1 cellular context compared by ENCODE assay signal in the genomic region with DNA sequence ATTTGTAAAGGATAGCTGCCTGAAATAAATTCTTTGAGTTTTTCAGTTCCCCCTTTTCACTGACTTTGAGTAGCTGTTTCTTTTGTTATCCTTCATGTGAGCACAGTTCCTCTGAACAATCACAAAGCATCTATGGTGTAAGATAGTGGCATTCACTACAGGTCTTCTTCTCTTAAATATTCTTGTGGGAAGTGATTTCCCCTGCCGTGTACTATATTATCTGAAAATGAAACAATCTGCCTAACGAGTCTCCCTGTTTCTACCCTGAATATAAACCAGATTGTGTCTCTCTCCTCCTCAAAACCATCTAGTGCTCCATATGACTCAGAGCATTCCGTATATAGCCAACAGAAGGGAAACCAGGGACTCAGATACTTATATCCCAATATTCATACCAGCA.
TF ChIP-seq lines count a peak whose summit lies in the region.

No MANE protein-coding gene starts in this region.

TF ChIP-seq in GM12878, 131 proteins besides CTCF, POLR2A, EP300 and RAD21 (continued from another document):
- TF ChIP-seq, protein P1, sequence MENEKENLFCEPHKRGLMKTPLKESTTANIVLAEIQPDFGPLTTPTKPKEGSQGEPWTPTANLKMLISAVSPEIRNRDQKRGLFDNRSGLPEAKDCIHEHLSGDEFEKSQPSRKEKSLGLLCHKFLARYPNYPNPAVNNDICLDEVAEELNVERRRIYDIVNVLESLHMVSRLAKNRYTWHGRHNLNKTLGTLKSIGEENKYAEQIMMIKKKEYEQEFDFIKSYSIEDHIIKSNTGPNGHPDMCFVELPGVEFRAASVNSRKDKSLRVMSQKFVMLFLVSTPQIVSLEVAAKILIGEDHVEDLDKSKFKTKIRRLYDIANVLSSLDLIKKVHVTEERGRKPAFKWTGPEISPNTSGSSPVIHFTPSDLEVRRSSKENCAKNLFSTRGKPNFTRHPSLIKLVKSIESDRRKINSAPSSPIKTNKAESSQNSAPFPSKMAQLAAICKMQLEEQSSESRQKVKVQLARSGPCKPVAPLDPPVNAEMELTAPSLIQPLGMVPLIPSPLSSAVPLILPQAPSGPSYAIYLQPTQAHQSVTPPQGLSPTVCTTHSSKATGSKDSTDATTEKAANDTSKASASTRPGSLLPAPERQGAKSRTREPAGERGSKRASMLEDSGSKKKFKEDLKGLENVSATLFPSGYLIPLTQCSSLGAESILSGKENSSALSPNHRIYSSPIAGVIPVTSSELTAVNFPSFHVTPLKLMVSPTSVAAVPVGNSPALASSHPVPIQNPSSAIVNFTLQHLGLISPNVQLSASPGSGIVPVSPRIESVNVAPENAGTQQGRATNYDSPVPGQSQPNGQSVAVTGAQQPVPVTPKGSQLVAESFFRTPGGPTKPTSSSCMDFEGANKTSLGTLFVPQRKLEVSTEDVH (IDR thresholded peaks at IDR 0.05; ENCODE audit: low read depth, partially characterized antibody): no peak
- peak; percentile 46 for TF ChIP-seq MEF2B (IDR thresholded peaks at IDR 0.05; ENCODE audit: partially characterized antibody, poor library complexity, severe bottlenecking)
- TF ChIP-seq, protein P2, sequence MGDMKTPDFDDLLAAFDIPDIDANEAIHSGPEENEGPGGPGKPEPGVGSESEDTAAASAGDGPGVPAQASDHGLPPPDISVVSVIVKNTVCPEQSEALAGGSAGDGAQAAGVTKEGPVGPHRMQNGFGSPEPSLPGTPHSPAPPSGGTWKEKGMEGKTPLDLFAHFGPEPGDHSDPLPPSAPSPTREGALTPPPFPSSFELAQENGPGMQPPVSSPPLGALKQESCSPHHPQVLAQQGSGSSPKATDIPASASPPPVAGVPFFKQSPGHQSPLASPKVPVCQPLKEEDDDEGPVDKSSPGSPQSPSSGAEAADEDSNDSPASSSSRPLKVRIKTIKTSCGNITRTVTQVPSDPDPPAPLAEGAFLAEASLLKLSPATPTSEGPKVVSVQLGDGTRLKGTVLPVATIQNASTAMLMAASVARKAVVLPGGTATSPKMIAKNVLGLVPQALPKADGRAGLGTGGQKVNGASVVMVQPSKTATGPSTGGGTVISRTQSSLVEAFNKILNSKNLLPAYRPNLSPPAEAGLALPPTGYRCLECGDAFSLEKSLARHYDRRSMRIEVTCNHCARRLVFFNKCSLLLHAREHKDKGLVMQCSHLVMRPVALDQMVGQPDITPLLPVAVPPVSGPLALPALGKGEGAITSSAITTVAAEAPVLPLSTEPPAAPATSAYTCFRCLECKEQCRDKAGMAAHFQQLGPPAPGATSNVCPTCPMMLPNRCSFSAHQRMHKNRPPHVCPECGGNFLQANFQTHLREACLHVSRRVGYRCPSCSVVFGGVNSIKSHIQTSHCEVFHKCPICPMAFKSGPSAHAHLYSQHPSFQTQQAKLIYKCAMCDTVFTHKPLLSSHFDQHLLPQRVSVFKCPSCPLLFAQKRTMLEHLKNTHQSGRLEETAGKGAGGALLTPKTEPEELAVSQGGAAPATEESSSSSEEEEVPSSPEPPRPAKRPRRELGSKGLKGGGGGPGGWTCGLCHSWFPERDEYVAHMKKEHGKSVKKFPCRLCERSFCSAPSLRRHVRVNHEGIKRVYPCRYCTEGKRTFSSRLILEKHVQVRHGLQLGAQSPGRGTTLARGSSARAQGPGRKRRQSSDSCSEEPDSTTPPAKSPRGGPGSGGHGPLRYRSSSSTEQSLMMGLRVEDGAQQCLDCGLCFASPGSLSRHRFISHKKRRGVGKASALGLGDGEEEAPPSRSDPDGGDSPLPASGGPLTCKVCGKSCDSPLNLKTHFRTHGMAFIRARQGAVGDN (IDR thresholded peaks at IDR 0.05): peak; percentile 9; the same call in 1 of the 2 replicates
- TF ChIP-seq, protein P3, sequence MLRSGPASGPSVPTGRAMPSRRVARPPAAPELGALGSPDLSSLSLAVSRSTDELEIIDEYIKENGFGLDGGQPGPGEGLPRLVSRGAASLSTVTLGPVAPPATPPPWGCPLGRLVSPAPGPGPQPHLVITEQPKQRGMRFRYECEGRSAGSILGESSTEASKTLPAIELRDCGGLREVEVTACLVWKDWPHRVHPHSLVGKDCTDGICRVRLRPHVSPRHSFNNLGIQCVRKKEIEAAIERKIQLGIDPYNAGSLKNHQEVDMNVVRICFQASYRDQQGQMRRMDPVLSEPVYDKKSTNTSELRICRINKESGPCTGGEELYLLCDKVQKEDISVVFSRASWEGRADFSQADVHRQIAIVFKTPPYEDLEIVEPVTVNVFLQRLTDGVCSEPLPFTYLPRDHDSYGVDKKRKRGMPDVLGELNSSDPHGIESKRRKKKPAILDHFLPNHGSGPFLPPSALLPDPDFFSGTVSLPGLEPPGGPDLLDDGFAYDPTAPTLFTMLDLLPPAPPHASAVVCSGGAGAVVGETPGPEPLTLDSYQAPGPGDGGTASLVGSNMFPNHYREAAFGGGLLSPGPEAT (IDR thresholded peaks at IDR 0.05; ENCODE audit: low read depth): peak; percentile 80; the same call in 1 of the 2 replicates
- TF ChIP-seq HDAC6 (IDR thresholded peaks at IDR 0.05; ENCODE audit: unreplicated experiment): no peak
- TF ChIP-seq SP1 (IDR thresholded peaks at IDR 0.05; ENCODE audit: low read depth, low read length): no peak
- peak; percentile 79; the same call in 1 of the 2 replicates for TF ChIP-seq ZBED1 (IDR thresholded peaks at IDR 0.05; ENCODE audit: borderline replicate concordance)
- TF ChIP-seq SMC3 (IDR thresholded peaks at IDR 0.05; ENCODE audit: borderline replicate concordance, low read length): peak; percentile 34; the same call in 1 of the 2 replicates
- TF ChIP-seq TBL1XR1 (IDR thresholded peaks at IDR 0.05; ENCODE audit: low read depth, low read length): peak; percentile 65; the same call in 1 of the 2 replicates
- peak; percentile 29 to 35; a peak in 1 of 4 replicates for TF ChIP-seq BHLHE40 (IDR thresholded peaks at IDR 0.05; ENCODE audit: borderline replicate concordance in 1 of 2, low read depth in 2 of 2, low read length in 1 of 2)
- TF ChIP-seq NR2F1 (conservative IDR thresholded peaks at IDR 0.05): no peak
- TF ChIP-seq SUPT20H (IDR thresholded peaks at IDR 0.05; ENCODE audit: borderline replicate concordance, control insufficient read depth, low read depth, low read length): no peak
- TF ChIP-seq IKZF1 (conservative IDR thresholded peaks at IDR 0.05): peak; percentile 78
- TF ChIP-seq SMAD5 (IDR thresholded peaks at IDR 0.05; ENCODE audit: low read depth): no peak
- TF ChIP-seq MEF2A (IDR thresholded peaks at IDR 0.05; ENCODE audit: insufficient read depth, low read depth, low read length): peak; percentile 37
- no peak for TF ChIP-seq PAX8 (IDR thresholded peaks at IDR 0.05)
- TF ChIP-seq, protein P4, sequence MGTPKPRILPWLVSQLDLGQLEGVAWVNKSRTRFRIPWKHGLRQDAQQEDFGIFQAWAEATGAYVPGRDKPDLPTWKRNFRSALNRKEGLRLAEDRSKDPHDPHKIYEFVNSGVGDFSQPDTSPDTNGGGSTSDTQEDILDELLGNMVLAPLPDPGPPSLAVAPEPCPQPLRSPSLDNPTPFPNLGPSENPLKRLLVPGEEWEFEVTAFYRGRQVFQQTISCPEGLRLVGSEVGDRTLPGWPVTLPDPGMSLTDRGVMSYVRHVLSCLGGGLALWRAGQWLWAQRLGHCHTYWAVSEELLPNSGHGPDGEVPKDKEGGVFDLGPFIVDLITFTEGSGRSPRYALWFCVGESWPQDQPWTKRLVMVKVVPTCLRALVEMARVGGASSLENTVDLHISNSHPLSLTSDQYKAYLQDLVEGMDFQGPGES (IDR thresholded peaks at IDR 0.05): no peak
- no peak for TF ChIP-seq RFX5 (IDR thresholded peaks at IDR 0.05; ENCODE audit: low read depth, low read length)
- TF ChIP-seq EED (IDR thresholded peaks at IDR 0.05; ENCODE audit: low read depth): peak; percentile 82
- TF ChIP-seq DPF2 (IDR thresholded peaks at IDR 0.05): peak; percentile 76
